ENCODE assay signal across 17 cellular contexts in the genomic region with DNA sequence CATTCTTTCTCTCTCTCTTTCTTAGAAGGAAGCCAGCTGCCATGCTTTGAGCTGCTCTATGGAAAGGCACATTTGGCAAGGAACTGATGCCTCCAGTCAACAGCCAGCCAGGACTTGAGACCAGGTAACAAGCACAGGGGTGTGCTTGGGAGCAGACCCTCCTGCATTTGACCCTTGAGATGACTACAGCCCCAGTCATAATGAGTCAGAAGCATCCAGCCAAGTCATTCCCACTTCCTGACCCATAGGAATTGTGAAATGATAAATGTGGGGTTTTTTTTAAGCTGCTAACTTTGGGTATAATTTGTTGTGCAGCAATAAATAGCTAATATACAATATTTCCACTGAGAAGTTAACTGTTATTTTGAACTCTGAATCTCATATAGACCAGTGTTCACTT.
DNase-seq lines count a peak whose midpoint lies in the region; ATAC-seq and TF ChIP-seq lines count a peak whose summit lies in the region.
"Had no signal": no experiment of that assay in that cellular context is flagged by ENCODE, and none has a peak within 500 bp of the region (broad histone marks: within the 10 kb centered on the region; RNA-seq: fewer than 3 reads in every experiment).

No MANE protein-coding gene starts in this region.

- H3K36me3 ChIP-seq in fibroblast of lung (ENCODE audit: control insufficient read depth, insufficient read depth, low read length) = no peaks in the 10 kb centered on the region
- H3K36me3 ChIP-seq: colonic mucosa, lower lobe of right lung had no signal

- no peaks in the 10 kb centered on the region for H3K79me2 ChIP-seq in fibroblast of lung (ENCODE audit: control insufficient read depth, insufficient read depth, low read length)

- H3K4me1 ChIP-seq in fibroblast of lung (ENCODE audit: control insufficient read depth, extremely low read depth, insufficient read depth, low read length) = peaks cover 5% of the 10 kb centered on the region
- H3K4me1 ChIP-seq: colonic mucosa, lower lobe of right lung had no signal

- DNase-seq in GM04504 (ENCODE audit: low read depth) (peak; percentile 28), RWPE1 (ENCODE audit: low spot score) (peak; percentile 83), fibroblast of lung (ENCODE audit: low read depth in 2 of 2) (peak; percentile 71 to 92), retinal pigment epithelial cell (ENCODE audit: low read depth) (peak; percentile 17), anterior cingulate cortex (lab: John Stamatoyannopoulos, UW) (no peak)
- no peak for DNase-seq in activated T-cell treated with anti-CD3 and anti-CD28 coated beads, Interleukin-2, amount 50 U/mL, for 72 hours
- DNase-seq: activated CD4-positive, alpha-beta T cell treated with anti-CD3 and anti-CD28 coated beads, Interleukin-2, amount 50 U/mL, for 4 hours; activated T-cell treated with anti-CD3 and anti-CD28 coated beads, Interleukin-2, amount 50 U/mL, for 24 hours; colonic mucosa; lower lobe of right lung; NCI-H1930; NCI-H524 had no signal

- CTCF ChIA-PET in RWPE1 (lab: Yijun Ruan, JAX) = no interaction called here

- H3K27ac ChIP-seq in RWPE1 = peak overlapping the region; percentile 75
- H3K27ac ChIP-seq in fibroblast of lung (ENCODE audit: insufficient read depth, low read length) = peak overlapping the region; percentile 38
- H3K27ac ChIP-seq: C4-2B, colonic mucosa, lower lobe of right lung, SK-N-MC had no signal

- no peaks in the 10 kb centered on the region for H3K27me3 Mint-ChIP-seq in activated T-cell treated with anti-CD3 and anti-CD28 coated beads, Interleukin-2, amount 50 U/mL, for 72 hours (ENCODE audit: low read depth)
- H3K27me3 Mint-ChIP-seq in stimulated activated memory B cell treated with anti-CD40 and anti-IgM and Interleukin-4, amounts not matched to agents 10 μg/mL and 1 μg/mL and 100 μg/mL, for 72 hours = no peaks in the 10 kb centered on the region
- H3K27me3 Mint-ChIP-seq: activated T-cell treated with anti-CD3 and anti-CD28 coated beads, Interleukin-2, amount 50 U/mL, for 24 hours; natural killer cell treated with Interleukin-12 subunit alpha and Interleukin-12 subunit beta and Interleukin-15 and Interleukin-18, amount 100 ng/mL, for 72 hours had no signal

- H3K9me3 ChIP-seq in fibroblast of lung (ENCODE audit: control insufficient read depth, insufficient read depth, low read depth, low read length) = no peaks in the 10 kb centered on the region
- H3K9me3 ChIP-seq: colonic mucosa, lower lobe of right lung had no signal

- no peak for ATAC-seq in activated T-cell treated with anti-CD3 and anti-CD28 coated beads, Interleukin-2, amount 50 U/mL, for 72 hours (replicated peaks in 1 of 2)
- ATAC-seq in GM19328 (IDR thresholded peaks at IDR 0.05; ENCODE audit: unreplicated experiment) = no peak
- ATAC-seq in stimulated activated memory B cell treated with anti-CD40 and anti-IgM and Interleukin-4, amounts not matched to agents 10 μg/mL and 1 μg/mL and 100 μg/mL, for 72 hours = no peak
- ATAC-seq: lower lobe of right lung; natural killer cell treated with Interleukin-12 subunit alpha and Interleukin-12 subunit beta and Interleukin-15 and Interleukin-18, amount 100 ng/mL, for 72 hours had no signal

- no peaks in the 10 kb centered on the region for H3K4me1 Mint-ChIP-seq in activated T-cell treated with anti-CD3 and anti-CD28 coated beads, Interleukin-2, amount 50 U/mL, for 72 hours (ENCODE audit: low read depth)
- no peaks in the 10 kb centered on the region for H3K4me1 Mint-ChIP-seq in stimulated activated memory B cell treated with anti-CD40 and anti-IgM and Interleukin-4, amounts not matched to agents 10 μg/mL and 1 μg/mL and 100 μg/mL, for 72 hours

- peaks cover 0 to 3% of the 10 kb centered on the region in 2 donors for H3K9me3 Mint-ChIP-seq in activated T-cell treated with anti-CD3 and anti-CD28 coated beads, Interleukin-2, amount 50 U/mL, for 72 hours
- no peaks in the 10 kb centered on the region for H3K9me3 Mint-ChIP-seq in stimulated activated memory B cell treated with anti-CD40 and anti-IgM and Interleukin-4, amounts not matched to agents 10 μg/mL and 1 μg/mL and 100 μg/mL, for 72 hours

- no peak overlapping the region for H3K4me3 ChIP-seq in fibroblast of lung (replicated peaks in 1 of 4; ENCODE audit: control extremely low read depth in 1 of 4, insufficient read depth in 1 of 4, low read depth in 3 of 4, low read length in 4 of 4)
- H3K4me3 ChIP-seq in retinal pigment epithelial cell (ENCODE audit: low read length) = no peak overlapping the region
- H3K4me3 ChIP-seq: colonic mucosa, lower lobe of right lung, SK-N-MC had no signal

- H4K20me1 ChIP-seq in fibroblast of lung (ENCODE audit: control insufficient read depth, extremely low read depth, insufficient read depth, low read length) = no peaks in the 10 kb centered on the region

- H3K27ac Mint-ChIP-seq in activated T-cell treated with anti-CD3 and anti-CD28 coated beads, Interleukin-2, amount 50 U/mL, for 72 hours = no peak overlapping the region
- no peak overlapping the region for H3K27ac Mint-ChIP-seq in stimulated activated memory B cell treated with anti-CD40 and anti-IgM and Interleukin-4, amounts not matched to agents 10 μg/mL and 1 μg/mL and 100 μg/mL, for 72 hours
- H3K27ac Mint-ChIP-seq: activated T-cell treated with anti-CD3 and anti-CD28 coated beads, Interleukin-2, amount 50 U/mL, for 24 hours; natural killer cell treated with Interleukin-12 subunit alpha and Interleukin-12 subunit beta and Interleukin-15 and Interleukin-18, amount 100 ng/mL, for 72 hours had no signal

- H3K27me3 ChIP-seq in fibroblast of lung (ENCODE audit: control insufficient read depth, insufficient read depth, low read length) = no peaks in the 10 kb centered on the region
- H3K27me3 ChIP-seq: colonic mucosa had no signal

- TF ChIP-seq CTCF in RWPE1 (conservative IDR thresholded peaks at IDR 0.05; ENCODE audit: low read depth) (no peak), fibroblast of lung (conservative IDR thresholded peaks at IDR 0.05 in 1 of 2, IDR thresholded peaks at IDR 0.05 in 1 of 2; ENCODE audit: low read depth in 1 of 2, low read length in 2 of 2) (no peak), retinal pigment epithelial cell (conservative IDR thresholded peaks at IDR 0.05; ENCODE audit: low read depth, low read length) (no peak)

- H3K4me3 Mint-ChIP-seq in activated T-cell treated with anti-CD3 and anti-CD28 coated beads, Interleukin-2, amount 50 U/mL, for 72 hours = no peak overlapping the region
- no peak overlapping the region for H3K4me3 Mint-ChIP-seq in stimulated activated memory B cell treated with anti-CD40 and anti-IgM and Interleukin-4, amounts not matched to agents 10 μg/mL and 1 μg/mL and 100 μg/mL, for 72 hours
- H3K4me3 Mint-ChIP-seq: activated T-cell treated with anti-CD3 and anti-CD28 coated beads, Interleukin-2, amount 50 U/mL, for 24 hours; natural killer cell treated with Interleukin-12 subunit alpha and Interleukin-12 subunit beta and Interleukin-15 and Interleukin-18, amount 100 ng/mL, for 72 hours had no signal

- POLR2A ChIA-PET in RWPE1 (lab: Yijun Ruan, JAX; ENCODE audit: low non-redundant PET) = no interaction called here

- H3K4me2 ChIP-seq in fibroblast of lung (ENCODE audit: extremely low read depth, insufficient read depth, low read length) = no peak overlapping the region

- no peaks in the 10 kb centered on the region for H3K36me3 Mint-ChIP-seq in activated T-cell treated with anti-CD3 and anti-CD28 coated beads, Interleukin-2, amount 50 U/mL, for 72 hours (ENCODE audit: insufficient read depth in 2 of 2)
- H3K36me3 Mint-ChIP-seq in stimulated activated memory B cell treated with anti-CD40 and anti-IgM and Interleukin-4, amounts not matched to agents 10 μg/mL and 1 μg/mL and 100 μg/mL, for 72 hours = no peaks in the 10 kb centered on the region
- H3K36me3 Mint-ChIP-seq: natural killer cell treated with Interleukin-12 subunit alpha and Interleukin-12 subunit beta and Interleukin-15 and Interleukin-18, amount 100 ng/mL, for 72 hours had no signal

- no peak overlapping the region for H2AFZ ChIP-seq in fibroblast of lung (ENCODE audit: low read length)

- H3K9ac ChIP-seq in fibroblast of lung (ENCODE audit: insufficient read depth, low read length) = no peak overlapping the region

Comparison
In these comparisons a context has a peak if more than half of its experiments do, and no peak if none do; other contexts are left out.
1. DNase-seq: peak in GM04504 (single experiment), RWPE1 (single experiment), fibroblast of lung (2 of 2) and retinal pigment epithelial cell (single experiment); none in activated T-cell treated with anti-CD3 and anti-CD28 coated beads, Interleukin-2, amount 50 U/mL, for 72 hours (0 of 2) and anterior cingulate cortex (0 of 58).